Comparison of ENCODE assay signal across 8 cellular contexts in the genomic region with DNA sequence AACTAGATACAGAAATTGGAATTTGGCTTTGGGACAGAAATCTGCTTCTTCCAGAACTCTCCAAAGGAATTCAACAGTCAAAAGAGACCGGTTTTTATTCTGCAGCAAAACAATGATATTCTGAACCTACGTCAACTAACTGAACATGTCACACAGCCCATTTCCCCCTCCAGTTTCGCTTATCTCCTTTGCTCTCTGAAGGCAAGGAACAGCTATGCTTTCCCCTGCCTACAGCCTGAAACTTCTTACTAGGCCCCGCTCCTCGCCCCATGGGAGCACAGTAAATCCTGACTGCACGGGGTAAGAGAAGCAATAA. TPM values are rescaled to one million over a fixed set of nuclear protein-coding genes. Genes with fewer than 3 reads are reported as not detected.
DNase-seq lines count a peak whose midpoint lies in the region; ATAC-seq and TF ChIP-seq lines count a peak whose summit lies in the region.

No MANE protein-coding gene starts in this region.

- 0 to 3% methylated on average over 6 of the region's 6 CpGs for WGBS in thyroid gland, 2 donors

- DNase-seq in AG04449 (ENCODE audit: low read depth, low spot score) = no peak
- DNase-seq in thyroid gland = no peak
- no peak for DNase-seq in middle frontal gyrus (ENCODE audit: extremely low spot score, low spot score)
- no peak for DNase-seq in DMS114 treated with DMSO at 0.1 percent for 48 hours (lab: John Stamatoyannopoulos, UW; ENCODE audit: unreplicated experiment)

- CTCF ChIA-PET in AG04449 (lab: Yijun Ruan, JAX) = no interaction called here

- H3K27me3 ChIP-seq in layer of hippocampus (ENCODE audit: control insufficient read depth, insufficient read depth, low read length) = no peaks in the 10 kb centered on the region
- no peaks in the 10 kb centered on the region for H3K27me3 ChIP-seq in thyroid gland

- H3K27ac ChIP-seq in layer of hippocampus (ENCODE audit: low read depth, low read length) = peak overlapping the region; percentile 86
- H3K27ac ChIP-seq in thyroid gland = peak overlapping the region; percentile 64 to 90 (median 89)

- no peaks in the 10 kb centered on the region for H3K36me3 ChIP-seq in thyroid gland

- no peak for TF ChIP-seq POLR2A in thyroid gland (IDR thresholded peaks at IDR 0.05)

- H3K9me3 Mint-ChIP-seq in activated T-helper 17 cell treated with anti-CD3 and anti-CD28 coated beads, Interleukin-2, amount 50 U/mL, for 72 hours = no peaks in the 10 kb centered on the region

- no peaks in the 10 kb centered on the region for H3K27me3 Mint-ChIP-seq in activated T-helper 17 cell treated with anti-CD3 and anti-CD28 coated beads, Interleukin-2, amount 50 U/mL, for 72 hours

- POLR2A ChIA-PET in AG04449 (lab: Yijun Ruan, JAX) = interaction anchor here (1.0 kb wide), 1 partner anchor 11 kb away, joined by 4 read pairs; no protein-coding TSS in a partner anchor

- intact Hi-C loops in thyroid gland (cut with DNase I) = no loop called here

- H3K27ac Mint-ChIP-seq in activated T-helper 17 cell treated with anti-CD3 and anti-CD28 coated beads, Interleukin-2, amount 50 U/mL, for 72 hours = peak overlapping the region; percentile 91

- peaks cover 25% of the 10 kb centered on the region for H3K4me1 Mint-ChIP-seq in activated T-helper 17 cell treated with anti-CD3 and anti-CD28 coated beads, Interleukin-2, amount 50 U/mL, for 72 hours

- TF ChIP-seq CTCF in AG04449 (IDR thresholded peaks at IDR 0.05; ENCODE audit: insufficient read depth, low read length, missing control alignments) (no peak), thyroid gland (IDR thresholded peaks at IDR 0.05) (no peak)

- peak overlapping the region; percentile 89 for H3K4me3 Mint-ChIP-seq in activated T-helper 17 cell treated with anti-CD3 and anti-CD28 coated beads, Interleukin-2, amount 50 U/mL, for 72 hours

- peaks cover 11 to 12% of the 10 kb centered on the region in 2 donors for H3K4me1 ChIP-seq in thyroid gland

- no peaks in the 10 kb centered on the region for H3K9me3 ChIP-seq in thyroid gland

- ATAC-seq in GM19324 (IDR thresholded peaks at IDR 0.05; ENCODE audit: low FRiP score, unreplicated experiment) = peak; percentile 25
- peak; percentile 23 for ATAC-seq in HG03378 (IDR thresholded peaks at IDR 0.05; ENCODE audit: unreplicated experiment)
- ATAC-seq in activated T-helper 17 cell treated with anti-CD3 and anti-CD28 coated beads, Interleukin-2, amount 50 U/mL, for 72 hours (replicated peaks) = peak; percentile 55

- peaks cover 44% of the 10 kb centered on the region for H3K36me3 Mint-ChIP-seq in activated T-helper 17 cell treated with anti-CD3 and anti-CD28 coated beads, Interleukin-2, amount 50 U/mL, for 72 hours (ENCODE audit: low read depth)

- H3K4me3 ChIP-seq in AG04449 (ENCODE audit: low read depth, low read length) (peak overlapping the region; percentile 85), thyroid gland (replicated peaks in 1 of 3) (peak overlapping the region; percentile 38 to 64 (median 48))

RNA-seq across cellular contexts. Expression of gene SKIC3, which starts 0.5 kb away (rescaled TPM):
- 10 to 100 TPM; 69.1 to 84.4 TPM for total RNA-seq in activated T-helper 17 cell treated with anti-CD3 and anti-CD28 coated beads, Interleukin-2, amount 50 U/mL, for 72 hours
- 100 to 1,000 TPM in 1 of 4 donors, 10 to 100 TPM in 3; 77.0 to 111 (median 91.2) TPM for total RNA-seq in thyroid gland

RNA-seq across cellular contexts. Expression of gene ARSK, which starts 0.6 kb away (rescaled TPM):
- total RNA-seq in activated T-helper 17 cell treated with anti-CD3 and anti-CD28 coated beads, Interleukin-2, amount 50 U/mL, for 72 hours = 1 to 10 TPM; 7.4 to 7.8 TPM
- 10 to 100 TPM in 2 of 4 donors, 1 to 10 TPM in 2; 7.8 to 11.4 (median 9.3) TPM for total RNA-seq in thyroid gland
